Comparison of ENCODE assay signal across 14 cellular contexts in the genomic region with DNA sequence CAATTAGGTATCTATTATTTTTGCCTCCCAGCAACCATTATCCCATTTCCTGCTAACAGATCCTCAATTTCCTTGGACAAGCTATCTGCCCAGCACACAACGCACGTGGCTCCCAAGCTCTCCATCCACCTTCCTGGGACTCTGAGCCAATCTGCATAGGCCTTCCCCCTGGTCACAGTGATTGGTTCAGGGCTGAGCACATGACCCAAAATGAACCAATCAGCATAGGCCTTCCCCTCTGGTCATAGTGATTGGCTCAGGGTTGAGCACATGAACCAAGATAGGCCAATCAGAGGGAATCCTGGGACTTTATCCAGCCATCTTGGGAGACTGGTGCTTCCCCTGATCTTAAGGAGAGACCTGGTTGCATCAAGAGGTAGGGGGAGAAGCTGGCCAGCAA. TPM values are rescaled to one million over a fixed set of nuclear protein-coding genes. Genes with fewer than 3 reads are reported as not detected.
DNase-seq lines count a peak whose midpoint lies in the region; ATAC-seq and TF ChIP-seq lines count a peak whose summit lies in the region.
"Had no signal": no experiment of that assay in that cellular context is flagged by ENCODE, and none has a peak within 500 bp of the region (broad histone marks: within the 10 kb centered on the region; RNA-seq: fewer than 3 reads in every experiment).

No MANE protein-coding gene starts in this region.

- H3K36me3 ChIP-seq in BLaER1 (peaks cover 20% of the 10 kb centered on the region; the same call in 1 of the 2 replicates), HCT116 (ENCODE audit: control insufficient read depth in 1 of 2, insufficient read depth in 2 of 2, low read length in 2 of 2) (no peaks in the 10 kb centered on the region)
- H3K36me3 ChIP-seq: ascending aorta, gastroesophageal sphincter had no signal

- TF ChIP-seq POLR2A in HCT116 (IDR thresholded peaks at IDR 0.05; ENCODE audit: borderline replicate concordance, extremely low read depth, insufficient read depth, insufficient read length), result no peak

- CTCF ChIA-PET in HCT116 (lab: Charles Lee) (no interaction called here), WTC11 (lab: Charles Lee) (no interaction called here)

- peaks cover 4% of the 10 kb centered on the region for H3K4me1 Mint-ChIP-seq in WTC11

- no peak for TF ChIP-seq RAD21 in HCT116 (IDR thresholded peaks at IDR 0.05; ENCODE audit: low read depth)

- H3K27me3 ChIP-seq in BLaER1 (peaks cover 10% of the 10 kb centered on the region; the same call in 1 of the 2 replicates), HCT116 (ENCODE audit: insufficient read depth, low read length) (no peaks in the 10 kb centered on the region)
- H3K27me3 ChIP-seq: ascending aorta had no signal

- H3K79me2 ChIP-seq in HCT116 (ENCODE audit: insufficient read depth, low read length), result no peaks in the 10 kb centered on the region

- no peak overlapping the region for H3K4me3 Mint-ChIP-seq in WTC11

- H2AFZ ChIP-seq in HCT116 (ENCODE audit: low read depth, low read length, poor library complexity, severe bottlenecking), result no peak overlapping the region

- POLR2A ChIA-PET in HCT116 (lab: Charles Lee), result no interaction called here
- POLR2A ChIA-PET in WTC11 (lab: Charles Lee), result no interaction called here

- no peak overlapping the region for H3K4me3 ChIP-seq in BLaER1
- no peak overlapping the region for H3K4me3 ChIP-seq in HCT116 (replicated peaks in 1 of 2; ENCODE audit: low read depth in 1 of 2, low read length in 2 of 2)
- H3K4me3 ChIP-seq: ascending aorta, gastroesophageal sphincter had no signal

- peaks cover 27% of the 10 kb centered on the region for H3K27me3 Mint-ChIP-seq in WTC11 (ENCODE audit: low read depth)

- H3K9me3 ChIP-seq in BLaER1 (peaks cover 52% of the 10 kb centered on the region), HCT116 (ENCODE audit: control insufficient read depth in 1 of 2, insufficient read depth in 1 of 2, low read depth in 1 of 2, low read length in 2 of 2) (no peaks in the 10 kb centered on the region)

- TF ChIP-seq CTCF in HCT116 (IDR thresholded peaks at IDR 0.05 in 2 of 3, conservative IDR thresholded peaks at IDR 0.05 in 1 of 3; ENCODE audit: borderline replicate concordance in 1 of 3, insufficient read depth in 1 of 3, low read depth in 2 of 3, low read length in 2 of 3), result no peak
- no peak for TF ChIP-seq CTCF in WTC11 (IDR thresholded peaks at IDR 0.05)

- H3K4me1 ChIP-seq in BLaER1 (peaks cover 34% of the 10 kb centered on the region), HCT116 (ENCODE audit: control insufficient read depth in 1 of 2, insufficient read depth in 2 of 2, low read length in 2 of 2) (peaks cover 11 to 34% of the 10 kb centered on the region in 2 experiments)
- H3K4me1 ChIP-seq: ascending aorta had no signal

- no peak overlapping the region for H3K9ac ChIP-seq in BLaER1
- H3K9ac ChIP-seq in HCT116 (ENCODE audit: low read length), result no peak overlapping the region

- peak; percentile 81 for ATAC-seq in HCT116
- ATAC-seq in WTC11, result peak; percentile 66
- ATAC-seq: gastroesophageal sphincter had no signal

- H3K36me3 Mint-ChIP-seq in WTC11, result peaks cover 27% of the 10 kb centered on the region

- BruUV-seq in HCT116 (replicated peaks; lab: Mats Ljungman, UMichigan), result no TSS peak

- H4K20me1 ChIP-seq in BLaER1, result no peaks in the 10 kb centered on the region
- H4K20me1 ChIP-seq in HCT116 (ENCODE audit: insufficient read depth), result no peaks in the 10 kb centered on the region

- RAD21 ChIA-PET in HCT116 (lab: Charles Lee; ENCODE audit: low non-redundant PET in 1 of 2, low total read pairs in 2 of 2, uncharacterized antibody in 2 of 2, unreplicated experiment in 2 of 2), result no interaction called here

- no peaks in the 10 kb centered on the region for H3K9me2 ChIP-seq in HCT116 (ENCODE audit: insufficient read depth)

- DNase-seq in HCT116 (ENCODE audit: low read depth, low spot score) (peak; percentile 15), WTC11 (ENCODE audit: low spot score) (no peak), lung microvascular endothelial cell (ENCODE audit: low read depth in 2 of 2) (peak; percentile 12 to 32), D341Med (ENCODE audit: low spot score) (no peak), NCI-H1417 (lab: John Stamatoyannopoulos, UW) (no peak), AG20443 (ENCODE audit: low spot score) (no peak)
- no peak for DNase-seq in activated CD4-positive, alpha-beta T cell treated with anti-CD3 and anti-CD28 coated beads for 48 hours
- DNase-seq: NCI-H146; stimulated activated CD4-positive, alpha-beta T cell treated with anti-CD3 and anti-CD28 coated beads, Interleukin-2, amount 100 ng/mL, for 24 hours had no signal

- H3K27ac Mint-ChIP-seq in WTC11, result no peak overlapping the region

- H3K4me2 ChIP-seq in BLaER1 (peak overlapping the region; percentile 65), HCT116 (ENCODE audit: low read length) (no peak overlapping the region)

- H3K27ac ChIP-seq in BLaER1, result no peak overlapping the region
- H3K27ac ChIP-seq in HCT116 (ENCODE audit: low read depth, low read length), result no peak overlapping the region
- H3K27ac ChIP-seq: ascending aorta, C4-2B, gastroesophageal sphincter had no signal

- intact Hi-C loops in HCT116 (cut with micrococcal nuclease), result no loop called here

- peaks cover 42% of the 10 kb centered on the region for H3K9me3 Mint-ChIP-seq in WTC11

TF ChIP-seq in HCT116, 20 proteins besides CTCF, POLR2A, EP300 and RAD21:
- no peak; the same call in 1 of the 2 replicates for TF ChIP-seq SP1 (IDR thresholded peaks at IDR 0.05; ENCODE audit: low read depth)
- no peak for TF ChIP-seq SRF (IDR thresholded peaks at IDR 0.05; ENCODE audit: low read depth)
- no peak for TF ChIP-seq EZH2phosphoT487 (IDR thresholded peaks at IDR 0.05; ENCODE audit: borderline replicate concordance)
- no peak for TF ChIP-seq YY1 (IDR thresholded peaks at IDR 0.05; ENCODE audit: extremely low read depth, insufficient replicate concordance, low read depth, low read length)
- no peak for TF ChIP-seq EGR1 (IDR thresholded peaks at IDR 0.05; ENCODE audit: low read depth)
- no peak for TF ChIP-seq ZFX (IDR thresholded peaks at IDR 0.05)
- TF ChIP-seq JUND (IDR thresholded peaks at IDR 0.05), result no peak
- no peak for TF ChIP-seq FOSL1 (IDR thresholded peaks at IDR 0.05; ENCODE audit: low read depth)
TF ChIP-seq in HCT116: peak in this region for 0.

TF ChIP-seq in WTC11, 78 proteins besides CTCF, POLR2A, EP300 and RAD21 (continues in another document):
- TF ChIP-seq, protein P1, sequence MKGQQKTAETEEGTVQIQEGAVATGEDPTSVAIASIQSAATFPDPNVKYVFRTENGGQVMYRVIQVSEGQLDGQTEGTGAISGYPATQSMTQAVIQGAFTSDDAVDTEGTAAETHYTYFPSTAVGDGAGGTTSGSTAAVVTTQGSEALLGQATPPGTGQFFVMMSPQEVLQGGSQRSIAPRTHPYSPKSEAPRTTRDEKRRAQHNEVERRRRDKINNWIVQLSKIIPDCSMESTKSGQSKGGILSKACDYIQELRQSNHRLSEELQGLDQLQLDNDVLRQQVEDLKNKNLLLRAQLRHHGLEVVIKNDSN (CRISPR knock-in tag; IDR thresholded peaks at IDR 0.05), result peak; percentile 66
- TF ChIP-seq JAZF1 (CRISPR knock-in tag; IDR thresholded peaks at IDR 0.05), result no peak
- TF ChIP-seq, protein P2, sequence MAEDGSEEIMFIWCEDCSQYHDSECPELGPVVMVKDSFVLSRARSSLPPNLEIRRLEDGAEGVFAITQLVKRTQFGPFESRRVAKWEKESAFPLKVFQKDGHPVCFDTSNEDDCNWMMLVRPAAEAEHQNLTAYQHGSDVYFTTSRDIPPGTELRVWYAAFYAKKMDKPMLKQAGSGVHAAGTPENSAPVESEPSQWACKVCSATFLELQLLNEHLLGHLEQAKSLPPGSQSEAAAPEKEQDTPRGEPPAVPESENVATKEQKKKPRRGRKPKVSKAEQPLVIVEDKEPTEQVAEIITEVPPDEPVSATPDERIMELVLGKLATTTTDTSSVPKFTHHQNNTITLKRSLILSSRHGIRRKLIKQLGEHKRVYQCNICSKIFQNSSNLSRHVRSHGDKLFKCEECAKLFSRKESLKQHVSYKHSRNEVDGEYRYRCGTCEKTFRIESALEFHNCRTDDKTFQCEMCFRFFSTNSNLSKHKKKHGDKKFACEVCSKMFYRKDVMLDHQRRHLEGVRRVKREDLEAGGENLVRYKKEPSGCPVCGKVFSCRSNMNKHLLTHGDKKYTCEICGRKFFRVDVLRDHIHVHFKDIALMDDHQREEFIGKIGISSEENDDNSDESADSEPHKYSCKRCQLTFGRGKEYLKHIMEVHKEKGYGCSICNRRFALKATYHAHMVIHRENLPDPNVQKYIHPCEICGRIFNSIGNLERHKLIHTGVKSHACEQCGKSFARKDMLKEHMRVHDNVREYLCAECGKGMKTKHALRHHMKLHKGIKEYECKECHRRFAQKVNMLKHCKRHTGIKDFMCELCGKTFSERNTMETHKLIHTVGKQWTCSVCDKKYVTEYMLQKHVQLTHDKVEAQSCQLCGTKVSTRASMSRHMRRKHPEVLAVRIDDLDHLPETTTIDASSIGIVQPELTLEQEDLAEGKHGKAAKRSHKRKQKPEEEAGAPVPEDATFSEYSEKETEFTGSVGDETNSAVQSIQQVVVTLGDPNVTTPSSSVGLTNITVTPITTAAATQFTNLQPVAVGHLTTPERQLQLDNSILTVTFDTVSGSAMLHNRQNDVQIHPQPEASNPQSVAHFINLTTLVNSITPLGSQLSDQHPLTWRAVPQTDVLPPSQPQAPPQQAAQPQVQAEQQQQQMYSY (CRISPR knock-in tag; IDR thresholded peaks at IDR 0.05), result no peak
- no peak for TF ChIP-seq ZNF263 (CRISPR knock-in tag; IDR thresholded peaks at IDR 0.05; ENCODE audit: low read depth)

RNA-seq across cellular contexts. Expression of a gene that starts 5.8 kb away (rescaled TPM):
- total RNA-seq in HCT116 (2021; ENCODE audit: unreplicated experiment) (0.20 TPM), WTC11 (2021) (6.9 to 10.8 TPM (median 7.9 TPM) in 3 replicates), lung microvascular endothelial cell (2.0 and 5.2 TPM in 2 replicates)
- 0.03 and 0.22 TPM in 2 replicates for polyA plus RNA-seq in HCT116 (2012)
- total RNA-seq: myocyte had no signal

RNA-seq across cellular contexts. Expression of a gene that starts 54.4 kb away (rescaled TPM):
- total RNA-seq in HCT116 (2021; ENCODE audit: unreplicated experiment) (23.6 TPM), WTC11 (2021) (27.9 to 29.9 TPM (median 29.7 TPM) in 3 replicates), lung microvascular endothelial cell (2.4 and 2.8 TPM in 2 replicates)
- polyA plus RNA-seq in HCT116 (2012), result 11.7 and 13.8 TPM in 2 replicates

RNA-seq across cellular contexts. Expression of a gene that starts 54.8 kb away (rescaled TPM):
- total RNA-seq in HCT116 (2021; ENCODE audit: unreplicated experiment), result 74.6 TPM
- polyA plus RNA-seq in HCT116 (2012), result 51.3 and 57.0 TPM in 2 replicates
- 70.3 to 94.3 TPM (median 73.4 TPM) in 3 replicates for total RNA-seq in WTC11 (2021)
- total RNA-seq in lung microvascular endothelial cell, result 24.0 and 36.5 TPM in 2 replicates

Comparison
In these comparisons a context has a peak if more than half of its experiments do, and no peak if none do; other contexts are left out.
1. DNase-seq: peak in HCT116 (single experiment) and lung microvascular endothelial cell (2 of 2); none in WTC11 (single experiment), D341Med (single experiment), activated CD4-positive, alpha-beta T cell treated with anti-CD3 and anti-CD28 coated beads for 48 hours (single experiment), NCI-H1417 (0 of 3) and AG20443 (single experiment).